In genomic region chr15:69643971-69644370, GRCh38 we compare ENCODE assay signal across 3 cellular contexts.
"Had no signal": no experiment of that assay in that cellular context is flagged by ENCODE, and none has a peak within 500 bp of the region (broad histone marks: within the 10 kb centered on the region; RNA-seq: fewer than 3 reads in every experiment).

No MANE protein-coding gene starts in this region.

- H3K4me3 ChIP-seq: GM12878 had no signal

- DNase-seq: GDM1, GF-D8 had no signal
